Comparison of ENCODE assay signal across 7 cellular contexts in the genomic region with DNA sequence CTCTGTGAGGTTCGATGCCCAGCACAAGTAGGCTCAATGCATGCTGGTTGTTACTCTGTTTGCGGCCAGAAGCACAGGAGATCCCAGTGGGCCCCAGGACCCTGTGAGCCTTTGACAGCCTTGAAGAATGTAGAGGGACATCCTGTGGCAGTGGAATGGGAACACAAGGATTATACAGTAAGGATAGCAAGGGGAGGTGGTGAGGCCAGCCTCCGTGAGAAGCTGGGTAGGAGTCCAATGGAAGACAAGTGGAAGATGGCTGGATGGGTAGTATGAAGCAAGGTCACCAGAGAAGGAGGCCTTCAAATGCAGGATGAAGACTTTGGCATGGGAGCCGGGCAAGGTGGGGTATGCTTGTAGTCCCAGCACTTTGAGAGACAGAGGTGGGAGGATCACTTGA.
"Had no signal": no experiment of that assay in that cellular context is flagged by ENCODE, and none has a peak within 500 bp of the region (broad histone marks: within the 10 kb centered on the region; RNA-seq: fewer than 3 reads in every experiment).

No MANE protein-coding gene starts in this region.

- H3K27ac ChIP-seq: HL-60, KMS-11 had no signal

- H3K4me2 ChIP-seq: KMS-11 had no signal

- H3K9ac ChIP-seq: KMS-11 had no signal

- H3K4me3 ChIP-seq: K562 had no signal

- DNase-seq: IMR-90, KBM-7, KG1 had no signal

- FAIRE-seq: HepG2, K562 had no signal

- ATAC-seq: HepG2, K562 had no signal
